ENCODE assay signal across 10 cellular contexts in genomic region chr15:68114840-68115239, GRCh38.
DNase-seq lines count a peak whose midpoint lies in the region; ATAC-seq, FAIRE-seq and TF ChIP-seq lines count a peak whose summit lies in the region.
"Had no signal": no experiment of that assay in that cellular context is flagged by ENCODE, and none has a peak within 500 bp of the region (broad histone marks: within the 10 kb centered on the region; RNA-seq: fewer than 3 reads in every experiment).

No MANE protein-coding gene starts in this region.

- intact Hi-C loops in left colon (cut with DNase I, micrococcal nuclease), result no loop called here

- H3K9ac ChIP-seq in skeletal muscle tissue (ENCODE audit: low read depth in 1 of 3, low read length in 3 of 3), result peak overlapping the region; percentile 58 to 73 (median 60)

- H3K9me3 ChIP-seq in RWPE2 (ENCODE audit: severe bottlenecking) (no peaks in the 10 kb centered on the region), skeletal muscle tissue (ENCODE audit: control insufficient read depth in 3 of 3, low read length in 3 of 3) (no peaks in the 10 kb centered on the region)

- FAIRE-seq in GM19239 (lab: Jason Lieb, UNC) (peak; percentile 33), urothelium cell line (lab: Jason Lieb, UNC) (no peak)
- FAIRE-seq: TTC549 had no signal

- H3K4me3 ChIP-seq in RWPE2 (ENCODE audit: severe bottlenecking) (peak overlapping the region; percentile 13), epithelial cell of proximal tubule (ENCODE audit: low read depth, low read length) (peak overlapping the region; percentile 27), skeletal muscle tissue (ENCODE audit: low read length in 3 of 3) (peak overlapping the region; percentile 19 to 67 (median 37))

- DNase-seq in GM19239 (ENCODE audit: insufficient read length, low spot score) (no peak), RWPE2 (ENCODE audit: low spot score) (no peak), epithelial cell of proximal tubule (ENCODE audit: low read depth) (no peak), left colon (no peak), urothelium cell line (ENCODE audit: low spot score) (no peak)
- no peak for DNase-seq in central memory CD4-positive, alpha-beta T cell
- DNase-seq: NCI-H226; stimulated activated CD4-positive, alpha-beta T cell treated with anti-CD3 and anti-CD28 coated beads, Interleukin-12 subunit alpha, Interleukin-12 subunit beta, amount 100 ng/mL, for 4 hours had no signal

- no peaks in the 10 kb centered on the region for H3K27me3 ChIP-seq in RWPE2 (ENCODE audit: insufficient read depth, poor library complexity, severe bottlenecking)
- H3K27me3 ChIP-seq in skeletal muscle tissue (ENCODE audit: control insufficient read depth in 3 of 3, insufficient read depth in 3 of 3, low read length in 3 of 3), result no peaks in the 10 kb centered on the region

- 0 out of 3 replicates have a peak, but pooled peaks have one; percentile 22 for ATAC-seq in RWPE2 (ENCODE audit: low read depth)
- ATAC-seq in left colon, result no peak

- TF ChIP-seq CTCF in RWPE2 (IDR thresholded peaks at IDR 0.05; ENCODE audit: poor library complexity, severe bottlenecking) (no peak), epithelial cell of proximal tubule (conservative IDR thresholded peaks at IDR 0.05; ENCODE audit: low read depth, low read length) (no peak)

- H3K4me1 ChIP-seq in RWPE2 (ENCODE audit: insufficient read depth, poor library complexity, severe bottlenecking), result peaks cover 20% of the 10 kb centered on the region
- H3K4me1 ChIP-seq in skeletal muscle tissue (ENCODE audit: control insufficient read depth in 3 of 3, insufficient read depth in 3 of 3, low read length in 3 of 3), result peaks cover 0 to 16% (median 10%) of the 10 kb centered on the region in 3 donors

- H3K36me3 ChIP-seq in RWPE2 (ENCODE audit: low read depth), result 0 out of 2 replicates have a peak, but pooled peaks cover under 1% of the 10 kb centered on the region
- no peaks in the 10 kb centered on the region for H3K36me3 ChIP-seq in skeletal muscle tissue (ENCODE audit: control insufficient read depth in 3 of 3, insufficient read depth in 3 of 3, low read length in 3 of 3)

- H3K27ac ChIP-seq in RWPE2 (ENCODE audit: poor library complexity, severe bottlenecking) (no peak overlapping the region), skeletal muscle tissue (ENCODE audit: low read depth, low read length) (peak overlapping the region; percentile 43)
